ENCODE assay signal across 2 cellular contexts in genomic region chr19:47768604-47769003, GRCh38.
TF ChIP-seq lines count a peak whose summit lies in the region.

No MANE protein-coding gene starts in this region.

TF ChIP-seq in A549, 52 proteins besides CTCF, POLR2A, EP300 and RAD21:
- TF ChIP-seq HEYL (CRISPR knock-in tag; IDR thresholded peaks at IDR 0.05) = no peak
- TF ChIP-seq PBX3 (IDR thresholded peaks at IDR 0.05) = no peak

TF ChIP-seq in IMR-90, 13 proteins besides CTCF, POLR2A, EP300 and RAD21:
- TF ChIP-seq ELK1 (IDR thresholded peaks at IDR 0.05; ENCODE audit: borderline replicate concordance, low read depth, low read length) = no peak
- TF ChIP-seq CEBPB (IDR thresholded peaks at IDR 0.05; ENCODE audit: low read depth, low read length) = no peak
- no peak for TF ChIP-seq SMC3 (IDR thresholded peaks at IDR 0.05; ENCODE audit: low read depth, low read length)
- no peak for TF ChIP-seq RFX5 (IDR thresholded peaks at IDR 0.05; ENCODE audit: low read depth, low read length)
- TF ChIP-seq MAFK (IDR thresholded peaks at IDR 0.05; ENCODE audit: low read depth, low read length) = no peak
- no peak for TF ChIP-seq USF2 (IDR thresholded peaks at IDR 0.05; ENCODE audit: low read depth, low read length)
- no peak for TF ChIP-seq BHLHE40 (IDR thresholded peaks at IDR 0.05; ENCODE audit: low read depth, low read length)
- TF ChIP-seq RCOR1 (IDR thresholded peaks at IDR 0.05; ENCODE audit: insufficient replicate concordance, low read length) = no peak
TF ChIP-seq in IMR-90: peak in this region for 0.
